ENCODE assay signal across 10 cellular contexts in genomic region chr9:124474151-124474550, GRCh38. TPM values are rescaled to one million over a fixed set of nuclear protein-coding genes. Genes with fewer than 3 reads are reported as not detected.
"Had no signal": no experiment of that assay in that cellular context is flagged by ENCODE, and none has a peak within 500 bp of the region (broad histone marks: within the 10 kb centered on the region; RNA-seq: fewer than 3 reads in every experiment).

No MANE protein-coding gene starts in this region.

- H3K4me2 ChIP-seq: KMS-11 had no signal

- H3K36me3 ChIP-seq: HAP-1 had no signal

- H2AFZ ChIP-seq: GM23248 had no signal

- FAIRE-seq: HTR-8/SVneo had no signal

- H3K4me3 ChIP-seq: GM23248, HAP-1 had no signal

- H3K27ac ChIP-seq: GM23248, KMS-11 had no signal

- ATAC-seq: HCT116 had no signal

- H3K9ac ChIP-seq: GM23248, KMS-11 had no signal

- DNase-seq: GM23248, H7, IMR-90, KBM-7 had no signal

- H3K9me3 ChIP-seq: HAP-1 had no signal

RNA-seq across cellular contexts. Expression of gene ADGRD2, which starts 23.9 kb away (rescaled TPM):
- total RNA-seq: GM23248, H4, H7, HT-29, IMR-90 had no signal
- polyA plus RNA-seq: GM23248, IMR-90 had no signal

RNA-seq across cellular contexts. Expression of gene NR5A1, which starts 33.0 kb away (rescaled TPM):
- total RNA-seq: GM23248, H4, IMR-90 had no signal
- polyA plus RNA-seq: GM23248, IMR-90 had no signal
